ENCODE assay signal across 11 cellular contexts in genomic region chr11:9906043-9906791, GRCh38.
DNase-seq lines count a peak whose midpoint lies in the region; ATAC-seq and TF ChIP-seq lines count a peak whose summit lies in the region.
"Had no signal": no experiment of that assay in that cellular context is flagged by ENCODE, and none has a peak within 500 bp of the region (broad histone marks: within the 10 kb centered on the region; RNA-seq: fewer than 3 reads in every experiment).

No MANE protein-coding gene starts in this region.

- H3K27ac ChIP-seq in osteoblast (ENCODE audit: low read depth, low read length) = peak overlapping the region; percentile 82

- H3K36me3 ChIP-seq in osteoblast (ENCODE audit: insufficient read depth, low read length) = no peaks in the 10 kb centered on the region

- peak overlapping the region; percentile 57 for H3K4me2 ChIP-seq in osteoblast (ENCODE audit: insufficient read depth, low read length)

- H4K20me1 ChIP-seq in osteoblast (ENCODE audit: insufficient read depth, low read length) = no peaks in the 10 kb centered on the region

- no peak overlapping the region for H2AFZ ChIP-seq in osteoblast (ENCODE audit: low read length)

- H3K79me2 ChIP-seq in osteoblast (ENCODE audit: insufficient read depth, low read length) = no peaks in the 10 kb centered on the region

- no peak for TF ChIP-seq CTCF in osteoblast (IDR thresholded peaks at IDR 0.05; ENCODE audit: extremely low read depth, low read depth, low read length)

- peak; percentile 72 for DNase-seq in ELF-1 (ENCODE audit: low read depth, low spot score)
- DNase-seq in RPMI7951 (ENCODE audit: low read depth) = peak; percentile 97
- DNase-seq in fibroblast of gingiva (ENCODE audit: low read depth) = peak; percentile 99
- DNase-seq in osteoblast (ENCODE audit: insufficient read length, low spot score, missing footprints) = peak; percentile 76
- no peak for DNase-seq in retina
- DNase-seq in occipital lobe (lab: John Stamatoyannopoulos, UW) = no peak
- no peak for DNase-seq in activated naive CD4-positive, alpha-beta T cell treated with Interleukin-2 at 50 U/mL for 16 hours
- DNase-seq: Karpas-422, SHP77 treated with DMSO at 0.1 percent for 48 hours had no signal

- no peak for ATAC-seq in HG02973 (IDR thresholded peaks at IDR 0.05; ENCODE audit: unreplicated experiment)
- ATAC-seq: activated naive CD4-positive, alpha-beta T cell treated with anti-CD3 and anti-CD28 coated beads, Interleukin-2, amount 50 U/mL, for 72 hours had no signal

- H3K4me3 ChIP-seq in osteoblast (ENCODE audit: insufficient read depth, low read length) = no peak overlapping the region

- H3K27me3 ChIP-seq in osteoblast (ENCODE audit: insufficient read depth, low read length) = no peaks in the 10 kb centered on the region

- no peaks in the 10 kb centered on the region for H3K9me3 ChIP-seq in osteoblast (ENCODE audit: low read depth, low read length)

- peaks cover 49% of the 10 kb centered on the region for H3K4me1 ChIP-seq in osteoblast (ENCODE audit: insufficient read depth, low read length)

Comparison
In these comparisons a context has a peak if more than half of its experiments do, and no peak if none do; other contexts are left out.
1. DNase-seq: peak in ELF-1 (single experiment), RPMI7951 (single experiment), fibroblast of gingiva (single experiment) and osteoblast (single experiment); none in retina (single experiment), occipital lobe (single experiment) and activated naive CD4-positive, alpha-beta T cell treated with Interleukin-2 at 50 U/mL for 16 hours (single experiment).